13 cellular contexts compared by ENCODE assay signal in genomic region chr9:20593551-20593950, GRCh38. TPM values are rescaled to one million over a fixed set of nuclear protein-coding genes. Genes with fewer than 3 reads are reported as not detected.
DNase-seq lines count a peak whose midpoint lies in the region; ATAC-seq and TF ChIP-seq lines count a peak whose summit lies in the region.
"Had no signal": no experiment of that assay in that cellular context is flagged by ENCODE, and none has a peak within 500 bp of the region (broad histone marks: within the 10 kb centered on the region; RNA-seq: fewer than 3 reads in every experiment).

No MANE protein-coding gene starts in this region.

- no peak overlapping the region for H3K27ac Mint-ChIP-seq in immature natural killer cell
- no peak overlapping the region for H3K27ac Mint-ChIP-seq in effector memory CD8-positive, alpha-beta T cell
- H3K27ac Mint-ChIP-seq: activated naive CD4-positive, alpha-beta T cell treated with anti-CD3 and anti-CD28 coated beads, Interleukin-2, amount 50 U/mL, for 72 hours; dendritic cell treated with granulocyte-macrophage colony-stimulating factor and Interleukin-4, amounts not matched to agents 40 ng/mL and 50 ng/mL, for 4 days had no signal

- peaks cover 0 to 5% (median 0%) of the 10 kb centered on the region in 3 donors for H3K27me3 Mint-ChIP-seq in immature natural killer cell (ENCODE audit: low read depth in 3 of 3)
- no peaks in the 10 kb centered on the region for H3K27me3 Mint-ChIP-seq in effector memory CD8-positive, alpha-beta T cell
- H3K27me3 Mint-ChIP-seq: dendritic cell treated with granulocyte-macrophage colony-stimulating factor and Interleukin-4, amounts not matched to agents 40 ng/mL and 50 ng/mL, for 4 days had no signal

- no peaks in the 10 kb centered on the region for H3K36me3 Mint-ChIP-seq in immature natural killer cell
- peaks cover 2% of the 10 kb centered on the region for H3K36me3 Mint-ChIP-seq in effector memory CD8-positive, alpha-beta T cell (ENCODE audit: insufficient read depth)

- H3K4me3 Mint-ChIP-seq in immature natural killer cell: no peak overlapping the region
- H3K4me3 Mint-ChIP-seq in effector memory CD8-positive, alpha-beta T cell: no peak overlapping the region
- H3K4me3 Mint-ChIP-seq: dendritic cell treated with granulocyte-macrophage colony-stimulating factor and Interleukin-4, amounts not matched to agents 40 ng/mL and 50 ng/mL, for 4 days had no signal

- intact Hi-C loops in left ventricle myocardium superior (cut with micrococcal nuclease): no loop called here
- intact Hi-C loops in sciatic nerve (cut with DNase I): no loop called here

- TF ChIP-seq CTCF in AG09309 (IDR thresholded peaks at IDR 0.05; ENCODE audit: control insufficient read depth, insufficient read depth, low read depth, low read length, missing control alignments): no peak

- no peak overlapping the region for H3K4me3 ChIP-seq in AG09309 (ENCODE audit: control insufficient read depth, low read depth, low read length)
- H3K4me3 ChIP-seq: left ventricle myocardium inferior had no signal

- no peaks in the 10 kb centered on the region for H3K9me3 Mint-ChIP-seq in immature natural killer cell
- no peaks in the 10 kb centered on the region for H3K9me3 Mint-ChIP-seq in effector memory CD8-positive, alpha-beta T cell

- DNase-seq in AG09309 (ENCODE audit: low read depth) (peak; percentile 41), HT1080 (ENCODE audit: low read depth) (peak; percentile 64), dermis blood vessel endothelial cell (peak; percentile 3), myocyte (ENCODE audit: low read depth) (peak; percentile 33), left ventricle myocardium superior (no peak), sciatic nerve (ENCODE audit: low spot score) (no peak), immature natural killer cell (no peak)
- DNase-seq in effector memory CD8-positive, alpha-beta T cell: no peak
- DNase-seq: DMS79 treated with DMSO at 0.1 percent for 48 hours, left ventricle myocardium inferior, NCI-H1694 had no signal

- ATAC-seq in left ventricle myocardium superior (no peak), sciatic nerve (no peak)
- ATAC-seq in effector memory CD8-positive, alpha-beta T cell (replicated peaks): no peak
- ATAC-seq: activated naive CD4-positive, alpha-beta T cell treated with anti-CD3 and anti-CD28 coated beads, Interleukin-2, amount 50 U/mL, for 72 hours had no signal

- peaks cover 14 to 34% of the 10 kb centered on the region in 2 donors for H3K4me1 Mint-ChIP-seq in immature natural killer cell
- peaks cover 14 to 39% of the 10 kb centered on the region in 2 donors for H3K4me1 Mint-ChIP-seq in effector memory CD8-positive, alpha-beta T cell (ENCODE audit: low read depth in 2 of 2)

RNA-seq across cellular contexts. Expression of gene MLLT3, which starts 28.7 kb away (rescaled TPM):
- total RNA-seq in HT1080 (2014; rRNA removed; shearing (Covaris generic)): 20.0 and 23.1 TPM in 2 replicates
- polyA plus RNA-seq in HT1080 (2015; cell fraction: cytosol; rRNA removed): 15.7 and 15.9 TPM in 2 replicates
- 8.8 and 9.3 TPM in 2 replicates for polyA plus RNA-seq in HT1080 (2015; cell fraction: nucleus; rRNA removed)
- total RNA-seq in dermis blood vessel endothelial cell (7.3 and 13.8 TPM in 2 replicates), myocyte (32.5 and 79.1 TPM in 2 replicates), left ventricle myocardium superior (15.4 TPM), sciatic nerve (19.3 TPM)
- 17.9 TPM for polyA plus RNA-seq in myocyte (2012)
- 10 to 100 TPM in 2 of 3 donors, 1 to 10 TPM in 1; 3.0 to 16.1 (median 13.7) TPM for polyA plus RNA-seq in immature natural killer cell

Comparison
In these comparisons a context has a peak if more than half of its experiments do, and no peak if none do; other contexts are left out.
1. DNase-seq: peak in AG09309 (single experiment), HT1080 (single experiment), dermis blood vessel endothelial cell (single experiment) and myocyte (single experiment); none in left ventricle myocardium superior (single experiment), sciatic nerve (single experiment), immature natural killer cell (0 of 3) and effector memory CD8-positive, alpha-beta T cell (0 of 3).